30 cellular contexts compared by ENCODE assay signal in genomic region chr10:69400936-69401335, GRCh38. TPM values are rescaled to one million over a fixed set of nuclear protein-coding genes. Genes with fewer than 3 reads are reported as not detected.
"Had no signal": no experiment of that assay in that cellular context is flagged by ENCODE, and none has a peak within 500 bp of the region (broad histone marks: within the 10 kb centered on the region; RNA-seq: fewer than 3 reads in every experiment).

No MANE protein-coding gene starts in this region.

- H3K9me3 Mint-ChIP-seq: activated CD4-positive, alpha-beta T cell treated with anti-CD3 and anti-CD28 coated beads, Interleukin-2, amount 10 ng/mL, durations not matched to agents 24 days and 14 days; activated CD8-positive, alpha-beta T cell treated with anti-CD3 and anti-CD28 coated beads for 36 hours; activated T-cell treated with anti-CD3 and anti-CD28 coated beads, Interleukin-2, amount 50 U/mL, for 4 hours; activated T-helper 1 cell treated with anti-CD3 and anti-CD28 coated beads, Interleukin-12 subunit alpha, Interleukin-12 subunit beta, Interleukin-2, Interleukin-4 antibody, amounts not matched to agents 30 ng/mL and 10 ng/mL and 1 ng/mL, durations not matched to agents 14 hours and 24 hours and 36 hours; T-helper 1 cell treated with Interleukin-12 subunit alpha and Interleukin-12 subunit beta and Interleukin-4 antibody, amounts not matched to agents 30 μg/mL and 1 μg/mL, for 36 hours; T-helper 2 cell treated with Interferon-gamma antibody and Interleukin-4, amounts not matched to agents 5 μg/mL and 100 μg/mL, for 36 hours had no signal

- FAIRE-seq: TTC549 had no signal

- H3K9me3 ChIP-seq: ascending aorta, Peyer's patch, SJSA1, SK-N-SH had no signal

- H3K27me3 Mint-ChIP-seq: activated CD4-positive, alpha-beta T cell treated with anti-CD3 and anti-CD28 coated beads, Interleukin-2, amount 10 ng/mL, durations not matched to agents 24 days and 14 days; activated CD8-positive, alpha-beta T cell treated with anti-CD3 and anti-CD28 coated beads for 36 hours had no signal

- ATAC-seq: activated CD8-positive, alpha-beta T cell treated with anti-CD3 and anti-CD28 coated beads for 36 hours; activated T-cell treated with anti-CD3 and anti-CD28 coated beads, Interleukin-2, amount 50 U/mL, for 4 hours; PC-3 had no signal

- H3K4me3 ChIP-seq: ascending aorta, Peyer's patch, SJSA1 had no signal

- DNase-seq: activated CD4-positive, alpha-beta T cell treated with anti-CD3 and anti-CD28 coated beads, Interleukin-2, amount 10 ng/mL, durations not matched to agents 24 days and 14 days; activated CD4-positive, alpha-beta T cell treated with anti-CD3 and anti-CD28 coated beads, Interleukin-2, amount 50 U/mL, for 4 hours; activated CD8-positive, alpha-beta T cell treated with anti-CD3 and anti-CD28 coated beads for 36 hours; activated effector memory CD4-positive, alpha-beta T cell treated with Interleukin-2 at 50 U/mL for 16 hours; activated naive CD4-positive, alpha-beta T cell; activated naive CD4-positive, alpha-beta T cell treated with anti-CD3 and anti-CD28 coated beads, Interleukin-2, amount 50 U/mL, for 16 hours; activated T-cell treated with anti-CD3 and anti-CD28 coated beads, Interleukin-2, amount 50 U/mL, for 4 hours; amniotic stem cell; NCI-H1092 treated with DMSO at 0.1 percent for 48 hours; NCI-H146; NCI-H187; NCI-H2029 treated with DMSO at 0.1 percent for 48 hours; NCI-H2107; NCI-H2171; NCI-H510A; NCI-H526; NCI-H748 treated with DMSO at 0.1 percent for 48 hours; NK-92 treated with Interleukin-12 subunit alpha and Interleukin-12 subunit beta, amount 100 ng/mL, for 24 hours; PC-3; Peyer's patch; RPMI8226; SHP77 treated with DMSO at 0.1 percent for 48 hours; SK-N-SH had no signal

- H3K27ac ChIP-seq: ascending aorta, Peyer's patch, SJSA1 had no signal

- H3K4me1 ChIP-seq: Peyer's patch had no signal

- H3K27ac Mint-ChIP-seq: activated CD4-positive, alpha-beta T cell treated with anti-CD3 and anti-CD28 coated beads, Interleukin-2, amount 10 ng/mL, durations not matched to agents 24 days and 14 days; activated CD8-positive, alpha-beta T cell treated with anti-CD3 and anti-CD28 coated beads for 36 hours; T-helper 1 cell treated with Interleukin-12 subunit alpha and Interleukin-12 subunit beta and Interleukin-4 antibody, amounts not matched to agents 30 μg/mL and 1 μg/mL, for 36 hours; T-helper 2 cell treated with Interferon-gamma antibody and Interleukin-4, amounts not matched to agents 5 μg/mL and 100 μg/mL, for 36 hours had no signal

- H3K4me1 Mint-ChIP-seq: activated CD4-positive, alpha-beta T cell treated with anti-CD3 and anti-CD28 coated beads, Interleukin-2, amount 10 ng/mL, durations not matched to agents 24 days and 14 days had no signal

- H3K4me3 Mint-ChIP-seq: activated CD4-positive, alpha-beta T cell treated with anti-CD3 and anti-CD28 coated beads, Interleukin-2, amount 10 ng/mL, durations not matched to agents 24 days and 14 days; activated CD8-positive, alpha-beta T cell treated with anti-CD3 and anti-CD28 coated beads for 36 hours; activated T-cell treated with anti-CD3 and anti-CD28 coated beads, Interleukin-2, amount 50 U/mL, for 4 hours; activated T-helper 1 cell treated with anti-CD3 and anti-CD28 coated beads, Interleukin-12 subunit alpha, Interleukin-12 subunit beta, Interleukin-2, Interleukin-4 antibody, amounts not matched to agents 30 ng/mL and 10 ng/mL and 1 ng/mL, durations not matched to agents 14 hours and 24 hours and 36 hours; T-helper 1 cell treated with Interleukin-12 subunit alpha and Interleukin-12 subunit beta and Interleukin-4 antibody, amounts not matched to agents 30 μg/mL and 1 μg/mL, for 36 hours; T-helper 2 cell treated with Interferon-gamma antibody and Interleukin-4, amounts not matched to agents 5 μg/mL and 100 μg/mL, for 36 hours had no signal

- H3K27me3 ChIP-seq: ascending aorta, Peyer's patch, SJSA1 had no signal

RNA-seq across cellular contexts. Expression of gene TACR2, which starts 15.8 kb away (rescaled TPM):
- total RNA-seq: activated CD4-positive, alpha-beta T cell treated with anti-CD3 and anti-CD28 coated beads, Interleukin-2, amount 10 ng/mL, durations not matched to agents 24 days and 14 days; activated CD8-positive, alpha-beta memory T cell treated with anti-CD3 and anti-CD28 coated beads for 36 hours; activated CD8-positive, alpha-beta T cell treated with anti-CD3 and anti-CD28 coated beads for 36 hours; activated T-helper 1 cell treated with anti-CD3 and anti-CD28 coated beads, Interleukin-12 subunit alpha, Interleukin-12 subunit beta, Interleukin-2, Interleukin-4 antibody, amounts not matched to agents 30 ng/mL and 10 ng/mL and 1 ng/mL, durations not matched to agents 14 hours and 24 hours and 36 hours; ascending aorta; SJSA1 had no signal
